In genomic region chr17:62603783-62604182, GRCh38 we compare ENCODE assay signal across 1 cellular context. TPM values are rescaled to one million over a fixed set of nuclear protein-coding genes. Genes with fewer than 3 reads are reported as not detected.
"Had no signal": no experiment of that assay in that cellular context is flagged by ENCODE, and none has a peak within 500 bp of the region (broad histone marks: within the 10 kb centered on the region; RNA-seq: fewer than 3 reads in every experiment).

No MANE protein-coding gene starts in this region.

RNA-seq across cellular contexts. Expression of gene MRC2, which starts 23.7 kb away (rescaled TPM):
- total RNA-seq: HepG2 had no signal
- polyA plus RNA-seq: HepG2 had no signal
